ENCODE assay signal across 25 cellular contexts in the genomic region with DNA sequence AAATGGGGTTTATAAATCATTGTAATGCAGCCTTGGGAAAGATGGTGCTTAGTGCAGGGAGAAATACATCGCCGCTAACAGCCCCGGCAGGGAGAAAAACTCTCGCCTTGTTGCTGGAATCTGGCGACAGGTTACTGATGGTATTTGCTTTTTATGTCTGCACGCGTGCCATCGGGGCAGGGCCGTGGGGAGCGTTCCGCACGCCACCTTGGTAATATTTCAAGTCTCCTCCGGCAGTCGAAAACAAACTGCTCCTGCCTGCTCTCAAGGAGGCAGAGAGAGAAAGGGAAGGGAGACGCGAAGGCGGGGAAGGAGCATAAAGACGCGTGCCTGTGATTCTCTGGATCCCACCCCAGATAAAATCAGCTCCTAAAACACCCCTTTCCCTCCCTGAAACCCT. TPM values are rescaled to one million over a fixed set of nuclear protein-coding genes. Genes with fewer than 3 reads are reported as not detected.
"Had no signal": no experiment of that assay in that cellular context is flagged by ENCODE, and none has a peak within 500 bp of the region (broad histone marks: within the 10 kb centered on the region; RNA-seq: fewer than 3 reads in every experiment).

No MANE protein-coding gene starts in this region.

- H3K9me3 Mint-ChIP-seq: central memory CD8-positive, alpha-beta T cell; immature natural killer cell; naive thymus-derived CD8-positive, alpha-beta T cell; stimulated activated memory B cell treated with anti-CD40 and anti-IgM and Interleukin-4, amounts not matched to agents 10 μg/mL and 1 μg/mL and 100 μg/mL, for 72 hours; stimulated activated naive CD8-positive, alpha-beta T cell treated with anti-CD3 and anti-CD28 coated beads, Interleukin-15, Interleukin-2, amounts not matched to agents 100 ng/mL and 50 ng/mL, for 24 hours had no signal

- H3K9ac ChIP-seq: parathyroid adenoma had no signal

- H3K27me3 ChIP-seq: right lobe of liver had no signal

- ATAC-seq: gastroesophageal sphincter; left cardiac atrium; mucosa of descending colon; naive thymus-derived CD8-positive, alpha-beta T cell; right lobe of liver; stimulated activated memory B cell treated with anti-CD40 and anti-IgM and Interleukin-4, amounts not matched to agents 10 μg/mL and 1 μg/mL and 100 μg/mL, for 72 hours; upper lobe of right lung had no signal

- H3K4me1 Mint-ChIP-seq: naive thymus-derived CD8-positive, alpha-beta T cell; stimulated activated memory B cell treated with anti-CD40 and anti-IgM and Interleukin-4, amounts not matched to agents 10 μg/mL and 1 μg/mL and 100 μg/mL, for 72 hours had no signal

- H3K4me3 Mint-ChIP-seq: central memory CD8-positive, alpha-beta T cell; immature natural killer cell; naive thymus-derived CD8-positive, alpha-beta T cell; stimulated activated memory B cell treated with anti-CD40 and anti-IgM and Interleukin-4, amounts not matched to agents 10 μg/mL and 1 μg/mL and 100 μg/mL, for 72 hours; stimulated activated naive CD8-positive, alpha-beta T cell treated with anti-CD3 and anti-CD28 coated beads, Interleukin-15, Interleukin-2, amounts not matched to agents 100 ng/mL and 50 ng/mL, for 24 hours had no signal

- H3K4me1 ChIP-seq: esophagus muscularis mucosa, gastroesophageal sphincter, parathyroid adenoma, prostate gland, right lobe of liver, tibial artery, upper lobe of right lung had no signal

- DNase-seq: cortex of kidney; dorsolateral prefrontal cortex; effector memory CD4-positive, alpha-beta T cell; glutamatergic neuron; immature natural killer cell; kidney; left cardiac atrium; mucosa of descending colon; naive thymus-derived CD8-positive, alpha-beta T cell; right lobe of liver; stimulated activated CD4-positive, alpha-beta T cell treated with anti-CD3 and anti-CD28 coated beads, Interleukin-4, amount 100 ng/mL, for 24 hours; tibial artery; upper lobe of right lung had no signal

- H3K27ac ChIP-seq: dorsolateral prefrontal cortex, epithelial cell of prostate, esophagus muscularis mucosa, gastroesophageal sphincter, parathyroid adenoma, prostate gland, right lobe of liver, tibial artery, upper lobe of right lung had no signal

- H3K36me3 Mint-ChIP-seq: immature natural killer cell; naive thymus-derived CD8-positive, alpha-beta T cell; stimulated activated memory B cell treated with anti-CD40 and anti-IgM and Interleukin-4, amounts not matched to agents 10 μg/mL and 1 μg/mL and 100 μg/mL, for 72 hours had no signal

- H3K4me3 ChIP-seq: dorsolateral prefrontal cortex, esophagus muscularis mucosa, gastroesophageal sphincter, mucosa of descending colon, prostate gland, right lobe of liver, tibial artery, upper lobe of right lung had no signal

- H3K27ac Mint-ChIP-seq: immature natural killer cell; naive thymus-derived CD8-positive, alpha-beta T cell; stimulated activated memory B cell treated with anti-CD40 and anti-IgM and Interleukin-4, amounts not matched to agents 10 μg/mL and 1 μg/mL and 100 μg/mL, for 72 hours; stimulated activated naive CD8-positive, alpha-beta T cell treated with anti-CD3 and anti-CD28 coated beads, Interleukin-15, Interleukin-2, amounts not matched to agents 100 ng/mL and 50 ng/mL, for 24 hours had no signal

- H3K9me3 ChIP-seq: gastroesophageal sphincter, mucosa of descending colon, prostate gland, right lobe of liver, upper lobe of right lung had no signal

- H3K36me3 ChIP-seq: esophagus muscularis mucosa, gastroesophageal sphincter, prostate gland, right lobe of liver, tibial artery, upper lobe of right lung had no signal

RNA-seq across cellular contexts. Expression of gene CFAP77, which starts 47.5 kb away (rescaled TPM):
- total RNA-seq: esophagus muscularis mucosa; gastroesophageal sphincter; liver; mesenteric fat pad; mucosa of descending colon; naive thymus-derived CD8-positive, alpha-beta T cell; omental fat pad; right lobe of liver; temporal lobe; upper lobe of right lung had no signal
- polyA plus RNA-seq: immature natural killer cell; liver; naive thymus-derived CD8-positive, alpha-beta T cell had no signal
